31 cellular contexts compared by ENCODE assay signal in the genomic region with DNA sequence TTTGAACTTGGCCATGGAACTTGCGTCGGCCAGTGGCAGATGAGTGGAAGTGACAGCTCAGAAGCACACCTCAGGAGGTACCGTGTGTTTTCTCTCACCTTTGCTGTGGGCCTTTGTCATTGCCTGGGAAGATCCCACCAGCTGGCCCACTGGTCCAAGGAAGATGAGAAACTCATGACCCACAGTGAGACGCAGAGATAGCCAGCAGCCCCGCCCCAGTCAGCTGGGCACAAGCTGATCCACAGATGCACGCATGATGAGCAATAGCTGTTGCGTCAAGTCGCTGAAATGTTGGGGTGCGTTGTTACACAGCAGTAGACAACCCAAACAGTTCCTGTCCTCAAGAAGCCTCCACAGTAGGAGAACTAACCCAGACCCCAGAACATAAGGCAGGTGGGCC. TPM values are rescaled to one million over a fixed set of nuclear protein-coding genes. Genes with fewer than 3 reads are reported as not detected.
A peak's percentile ranks its signal among the peaks of the same experiment; 100 is the strongest.
DNase-seq lines count a peak whose midpoint lies in the region; ATAC-seq and TF ChIP-seq lines count a peak whose summit lies in the region.
"Had no signal": no experiment of that assay in that cellular context is flagged by ENCODE, and none has a peak within 500 bp of the region (broad histone marks: within the 10 kb centered on the region; RNA-seq: fewer than 3 reads in every experiment).

No MANE protein-coding gene starts in this region.

- H3K36me3 ChIP-seq in GM23248 (ENCODE audit: low read depth) (no peaks in the 10 kb centered on the region), IMR-90 (ENCODE audit: control insufficient read depth, insufficient read depth, low read length) (no peaks in the 10 kb centered on the region), endodermal cell (ENCODE audit: control insufficient read depth, insufficient read depth, low read length) (no peaks in the 10 kb centered on the region), colonic mucosa (no peaks in the 10 kb centered on the region)
- H3K36me3 ChIP-seq: BLaER1, left lung, right atrium auricular region, SJCRH30, tibial nerve, WERI-Rb-1 had no signal

- ATAC-seq in IMR-90 (ENCODE audit: low read depth), result no peak
- ATAC-seq: body of pancreas, left lung had no signal

- H2AFZ ChIP-seq in GM23248 (no peak overlapping the region), IMR-90 (replicated peaks; ENCODE audit: low read length, poor library complexity) (peak overlapping the region; percentile 32)
- H2AFZ ChIP-seq: parathyroid adenoma had no signal

- H3K27ac ChIP-seq in GM23248 (no peak overlapping the region), IMR-90 (ENCODE audit: insufficient read depth, low read length) (no peak overlapping the region), endodermal cell (ENCODE audit: low read depth, low read length) (no peak overlapping the region), colonic mucosa (no peak overlapping the region)
- H3K27ac ChIP-seq: BLaER1, body of pancreas, dorsolateral prefrontal cortex, left lung, parathyroid adenoma, right atrium auricular region, SJCRH30, tibial nerve, WERI-Rb-1 had no signal

- H3K36me3 Mint-ChIP-seq in endodermal cell (ENCODE audit: low read depth), result no peaks in the 10 kb centered on the region

- no peak overlapping the region for H2BK5ac ChIP-seq in IMR-90 (ENCODE audit: low read depth, low read length, poor library complexity, severe bottlenecking)

- H3K4me3 Mint-ChIP-seq in endodermal cell, result no peak overlapping the region
- H3K4me3 Mint-ChIP-seq: activated CD4-positive, alpha-beta T cell treated with anti-CD3 and anti-CD28 coated beads, Interleukin-2, amount 10 ng/mL, durations not matched to agents 24 days and 14 days; activated naive CD4-positive, alpha-beta T cell treated with anti-CD3 and anti-CD28 coated beads for 36 hours had no signal

- POLR2A ChIA-PET in IMR-90 (lab: Charles Lee; ENCODE audit: unreplicated experiment), result no interaction called here

- no peaks in the 10 kb centered on the region for H4K20me1 ChIP-seq in GM23248 (ENCODE audit: insufficient read depth)
- no peaks in the 10 kb centered on the region; the same call in 1 of the 2 replicates for H4K20me1 ChIP-seq in IMR-90 (ENCODE audit: insufficient read depth, low read length)
- H4K20me1 ChIP-seq: BLaER1 had no signal

- peaks cover 4% of the 10 kb centered on the region for H3K4me1 ChIP-seq in GM23248 (ENCODE audit: insufficient read depth)
- H3K4me1 ChIP-seq in IMR-90 (ENCODE audit: control insufficient read depth, insufficient read depth, low read length), result peaks cover 2% of the 10 kb centered on the region; the same call in 1 of the 2 replicates
- no peaks in the 10 kb centered on the region for H3K4me1 ChIP-seq in endodermal cell (ENCODE audit: control insufficient read depth, insufficient read depth, low read length)
- H3K4me1 ChIP-seq in colonic mucosa, result no peaks in the 10 kb centered on the region
- H3K4me1 ChIP-seq: BLaER1, body of pancreas, left lung, parathyroid adenoma had no signal

- H2BK15ac ChIP-seq in IMR-90 (ENCODE audit: low read depth, low read length), result no peak overlapping the region

- H3K4me1 Mint-ChIP-seq in endodermal cell, result peaks cover 13% of the 10 kb centered on the region
- H3K4me1 Mint-ChIP-seq: activated CD4-positive, alpha-beta T cell treated with anti-CD3 and anti-CD28 coated beads, Interleukin-2, amount 10 ng/mL, durations not matched to agents 24 days and 14 days had no signal

- CTCF ChIA-PET in IMR-90 (lab: Yijun Ruan, JAX), result no interaction called here

- no peaks in the 10 kb centered on the region for H3K79me1 ChIP-seq in IMR-90 (ENCODE audit: low read depth in 1 of 2, low read length in 2 of 2)

- H3K27me3 ChIP-seq in GM23248 (replicated peaks; ENCODE audit: insufficient read depth), result peaks cover 24% of the 10 kb centered on the region
- peaks cover 50% of the 10 kb centered on the region for H3K27me3 ChIP-seq in IMR-90 (ENCODE audit: control insufficient read depth, insufficient read depth, low read length)
- no peaks in the 10 kb centered on the region for H3K27me3 ChIP-seq in endodermal cell (ENCODE audit: control insufficient read depth, insufficient read depth, low read length, poor library complexity, severe bottlenecking)
- no peaks in the 10 kb centered on the region for H3K27me3 ChIP-seq in colonic mucosa
- H3K27me3 ChIP-seq: BLaER1, body of pancreas, right atrium auricular region, tibial nerve had no signal

- H3K18ac ChIP-seq in IMR-90 (ENCODE audit: low read depth, low read length), result no peak overlapping the region

- no peak overlapping the region for H2AK9ac ChIP-seq in IMR-90 (replicated peaks; ENCODE audit: low read depth, low read length, poor library complexity)

- H3K23ac ChIP-seq in IMR-90 (ENCODE audit: low read depth, low read length), result no peak overlapping the region

- no peak overlapping the region for H4K8ac ChIP-seq in IMR-90 (ENCODE audit: low read depth in 2 of 2, low read length in 2 of 2)

- no peaks in the 10 kb centered on the region for H3K9me1 ChIP-seq in IMR-90 (ENCODE audit: insufficient read depth, low read length)

- H3K27ac Mint-ChIP-seq in endodermal cell, result no peak overlapping the region
- H3K27ac Mint-ChIP-seq: activated CD4-positive, alpha-beta T cell treated with anti-CD3 and anti-CD28 coated beads, Interleukin-2, amount 10 ng/mL, durations not matched to agents 24 days and 14 days; activated naive CD4-positive, alpha-beta T cell treated with anti-CD3 and anti-CD28 coated beads for 36 hours had no signal

- intact Hi-C loops in IMR-90 (cut with micrococcal nuclease), result no loop called here
- intact Hi-C loops in colonic mucosa (cut with DNase I), result no loop called here

- no peak overlapping the region for H2BK120ac ChIP-seq in IMR-90 (ENCODE audit: low read depth, low read length)

- no peak for TF ChIP-seq POLR2A in IMR-90 (IDR thresholded peaks at IDR 0.05; ENCODE audit: low read depth, low read length)

- TF ChIP-seq RAD21 in IMR-90 (IDR thresholded peaks at IDR 0.05; ENCODE audit: low read length), result no peak

- dilution Hi-C loops in IMR-90 (cut with HindIII; ENCODE audit: low sequenced_read_pairs, unreplicated experiment), result no loop called here

- H3K27me3 Mint-ChIP-seq in endodermal cell (ENCODE audit: insufficient read depth), result peaks cover 6% of the 10 kb centered on the region

- no peaks in the 10 kb centered on the region for H3K9me2 ChIP-seq in GM23248 (ENCODE audit: insufficient read depth)

- H3K4ac ChIP-seq in IMR-90 (ENCODE audit: low read depth, low read length), result no peak overlapping the region

- H4K5ac ChIP-seq in IMR-90 (ENCODE audit: low read depth, low read length), result no peak overlapping the region

- in situ Hi-C loops in GM23248 (cut with MboI) (no loop called here), IMR-90 (cut with MboI; ENCODE audit: low sequenced_read_pairs) (no loop called here)

- no peak overlapping the region for H3K14ac ChIP-seq in IMR-90 (replicated peaks; ENCODE audit: low read depth, low read length)

- H3K4me2 ChIP-seq in GM23248 (ENCODE audit: unreplicated experiment), result no peak overlapping the region
- no peak overlapping the region for H3K4me2 ChIP-seq in IMR-90 (ENCODE audit: low read depth, low read length)
- H3K4me2 ChIP-seq: BLaER1 had no signal

- H2BK20ac ChIP-seq in IMR-90 (ENCODE audit: low read depth, low read length), result no peak overlapping the region

- H3K9me3 Mint-ChIP-seq in endodermal cell, result no peaks in the 10 kb centered on the region
- H3K9me3 Mint-ChIP-seq: activated CD4-positive, alpha-beta T cell treated with anti-CD3 and anti-CD28 coated beads, Interleukin-2, amount 10 ng/mL, durations not matched to agents 24 days and 14 days; activated naive CD4-positive, alpha-beta T cell treated with anti-CD3 and anti-CD28 coated beads for 36 hours had no signal

- no peak for TF ChIP-seq CTCF in IMR-90 (conservative IDR thresholded peaks at IDR 0.05; ENCODE audit: low read depth, low read length)
- TF ChIP-seq CTCF in endodermal cell (conservative IDR thresholded peaks at IDR 0.05), result no peak
- no peak for TF ChIP-seq CTCF in colonic mucosa (IDR thresholded peaks at IDR 0.05)

- BruUV-seq in IMR-90 (replicated peaks; lab: Mats Ljungman, UMichigan), result no TSS peak

- DNase-seq in GM23248 (peak; percentile 20), IMR-90 (no peak), endodermal cell (peak; percentile 30), retina (peak; percentile 0), germinal center (ENCODE audit: low spot score) (no peak), colonic mucosa (no peak), DMS79 treated with DMSO at 0.1 percent for 48 hours (lab: John Stamatoyannopoulos, UW) (no peak)
- DNase-seq: activated CD4-positive, alpha-beta T cell treated with anti-CD3 and anti-CD28 coated beads, Interleukin-2, amount 10 ng/mL, durations not matched to agents 24 days and 14 days; activated naive CD4-positive, alpha-beta T cell treated with anti-CD3 and anti-CD28 coated beads for 36 hours; body of pancreas; DMS153; hypothalamus; mesenchymal stem cell; NCI-H1092 treated with DMSO at 0.1 percent for 48 hours; NCI-H1694 treated with DMSO at 0.1 percent for 48 hours; NCI-H446 treated with DMSO at 0.1 percent for 48 hours; SJCRH30; stimulated activated CD4-positive, alpha-beta T cell treated with anti-CD3 and anti-CD28 coated beads, Interleukin-12 subunit alpha, Interleukin-12 subunit beta, amount 100 ng/mL, for 4 hours; stimulated activated CD4-positive, alpha-beta T cell treated with anti-CD3 and anti-CD28 coated beads, Interleukin-4, amount 100 ng/mL, for 1 hour; SW 1271; T-helper 9 cell; WERI-Rb-1 had no signal

- no peak overlapping the region for H3K4me3 ChIP-seq in GM23248
- H3K4me3 ChIP-seq in IMR-90 (ENCODE audit: insufficient read depth, low read depth, low read length), result no peak overlapping the region
- no peak overlapping the region for H3K4me3 ChIP-seq in endodermal cell (ENCODE audit: low read length)
- no peak overlapping the region for H3K4me3 ChIP-seq in colonic mucosa
- H3K4me3 ChIP-seq: BLaER1, body of pancreas, dorsolateral prefrontal cortex, left lung, right atrium auricular region, SJCRH30, tibial nerve had no signal

- H3K56ac ChIP-seq in IMR-90 (ENCODE audit: extremely low read depth, insufficient read depth, low read length), result no peak overlapping the region

- no peaks in the 10 kb centered on the region for H3F3A ChIP-seq in GM23248 (ENCODE audit: insufficient read depth)

- 66 to 68% methylated on average over 9 of the region's 9 CpGs for WGBS in GM23248 (ENCODE audit: low coverage in 1 of 2, low lambda C conversion rate in 2 of 2, missing lambda C conversion rate in 2 of 2), 2 experiments
- WGBS in IMR-90 (ENCODE audit: extremely low coverage in 2 of 2, insufficient read length in 1 of 2), 2 experiments, result 47% methylated on average over 3 of the region's 9 CpGs; no CpG with 5 or more reads in 1 of the 2 experiments
- 95 to 100% methylated on average over 8 to 9 of the region's 9 CpGs for WGBS in endodermal cell (ENCODE audit: insufficient coverage in 1 of 2, insufficient read length in 1 of 2), 2 experiments

- no peak overlapping the region for H2AK5ac ChIP-seq in IMR-90 (ENCODE audit: low read depth, low read length)

- H3K9me3 ChIP-seq in GM23248 (ENCODE audit: low read depth) (no peaks in the 10 kb centered on the region), IMR-90 (ENCODE audit: control insufficient read depth, insufficient read depth, low read length) (no peaks in the 10 kb centered on the region; the same call in 1 of the 2 replicates), endodermal cell (ENCODE audit: control insufficient read depth, low read length) (no peaks in the 10 kb centered on the region), colonic mucosa (no peaks in the 10 kb centered on the region)
- H3K9me3 ChIP-seq: BLaER1, body of pancreas, left lung, right atrium auricular region, SJCRH30, tibial nerve had no signal

- H3K9ac ChIP-seq in GM23248 (no peak overlapping the region), IMR-90 (ENCODE audit: low read depth, low read length) (no peak overlapping the region), endodermal cell (ENCODE audit: extremely low read depth, low read length, poor library complexity, severe bottlenecking) (no peak overlapping the region), colonic mucosa (ENCODE audit: low read depth in 2 of 2, low read length in 2 of 2) (no peak overlapping the region)
- H3K9ac ChIP-seq: BLaER1, parathyroid adenoma had no signal

- H4K91ac ChIP-seq in IMR-90 (ENCODE audit: insufficient read depth, low read depth, low read length), result no peak overlapping the region

- no peaks in the 10 kb centered on the region for H3K79me2 ChIP-seq in GM23248 (ENCODE audit: insufficient read depth)
- H3K79me2 ChIP-seq: parathyroid adenoma had no signal

RNA-seq across cellular contexts. Expression of a gene that starts 30.8 kb away (rescaled TPM):
- total RNA-seq in GM23248 (2014; rRNA removed; shearing (Covaris generic)), result not detected in 2 replicates
- polyA plus RNA-seq in GM23248 (2016; fragmentation: Nextera tagmentation; extraction: Ambion mirVana) (not detected in 2 replicates), IMR-90 (2012; rRNA removed) (not detected in 2 replicates)
- total RNA-seq in IMR-90 (2012; rRNA removed) (not detected in 2 replicates), endodermal cell (1 to 10 TPM in 1 of 2 donors, under 1 TPM in 1; 0.89 to 1.4 TPM), colonic mucosa (not detected)
- polyA plus RNA-seq in IMR-90 (2012; cell fraction: cytosol; rRNA removed), result 0.02 TPM in 1 of 2 replicates, not detected in the other
- polyA plus RNA-seq in IMR-90 (2012; cell fraction: nucleus; rRNA removed; ENCODE audit: low replicate concordance), result 0.01 and 0.11 TPM in 2 replicates
- 3.4 TPM for polyA plus RNA-seq in endodermal cell (2013, experiment 1 of 2)
- polyA plus RNA-seq in endodermal cell (2013, experiment 2 of 2), result 3.0 TPM
- total RNA-seq: activated CD4-positive, alpha-beta T cell treated with anti-CD3 and anti-CD28 coated beads, Interleukin-2, amount 10 ng/mL, durations not matched to agents 24 days and 14 days; activated CD8-positive, alpha-beta memory T cell treated with anti-CD3 and anti-CD28 coated beads for 36 hours; activated naive CD4-positive, alpha-beta T cell treated with anti-CD3 and anti-CD28 coated beads for 36 hours; right atrium auricular region; RPMI7951; tibial nerve had no signal
- polyA plus RNA-seq: AG04450 had no signal

Comparison
In these comparisons a context has a peak if more than half of its experiments do, and no peak if none do; other contexts are left out.
1. DNase-seq: peak in GM23248 (single experiment), endodermal cell (single experiment) and retina (single experiment); none in IMR-90 (single experiment), germinal center (single experiment), colonic mucosa (single experiment) and DMS79 treated with DMSO at 0.1 percent for 48 hours (single experiment).